8 cellular contexts compared by ENCODE assay signal in genomic region chr16:528111-529011, GRCh38. TPM values are rescaled to one million over a fixed set of nuclear protein-coding genes. Genes with fewer than 3 reads are reported as not detected.
DNase-seq lines count a peak whose midpoint lies in the region; ATAC-seq and TF ChIP-seq lines count a peak whose summit lies in the region.

No MANE protein-coding gene starts in this region.

- H3K4me3 ChIP-seq in A673 (ENCODE audit: low read depth, low read length, poor library complexity, severe bottlenecking) (peak overlapping the region; percentile 96), HUES48 (ENCODE audit: low read depth, low read length) (peak overlapping the region; percentile 93), WERI-Rb-1 (ENCODE audit: low read depth, low read length) (peak overlapping the region; percentile 78), aorta (ENCODE audit: low read length in 2 of 2) (peak overlapping the region; percentile 73 to 84)

- ATAC-seq in GM18867 (IDR thresholded peaks at IDR 0.05; ENCODE audit: unreplicated experiment) (peak; percentile 8), aorta (ENCODE audit: low FRiP score) (no peak)
- ATAC-seq in natural killer cell treated with Interleukin-12 subunit alpha and Interleukin-12 subunit beta and Interleukin-15 and Interleukin-18, amount 100 ng/mL, for 72 hours, result peak; percentile 1 to 15

- no peaks in the 10 kb centered on the region for H3K9me3 Mint-ChIP-seq in endothelial cell (ENCODE audit: unreplicated experiment)
- no peaks in the 10 kb centered on the region for H3K9me3 Mint-ChIP-seq in natural killer cell treated with Interleukin-12 subunit alpha and Interleukin-12 subunit beta and Interleukin-15 and Interleukin-18, amount 100 ng/mL, for 72 hours

- POLR2A ChIA-PET in A673 (lab: Charles Lee; ENCODE audit: low non-redundant PET), result no interaction called here

- H3K9me3 ChIP-seq in A673 (ENCODE audit: low read depth, low read length, poor library complexity, severe bottlenecking) (no peaks in the 10 kb centered on the region), HUES48 (ENCODE audit: control insufficient read depth, insufficient read depth, low read length) (no peaks in the 10 kb centered on the region), WERI-Rb-1 (ENCODE audit: severe bottlenecking) (no peaks in the 10 kb centered on the region), aorta (ENCODE audit: control insufficient read depth, low read length) (no peaks in the 10 kb centered on the region)

- peaks cover 20% of the 10 kb centered on the region for H3K27me3 Mint-ChIP-seq in endothelial cell (ENCODE audit: unreplicated experiment)
- no peaks in the 10 kb centered on the region for H3K27me3 Mint-ChIP-seq in natural killer cell treated with Interleukin-12 subunit alpha and Interleukin-12 subunit beta and Interleukin-15 and Interleukin-18, amount 100 ng/mL, for 72 hours

- WGBS in aorta, 2 donors, result 5 to 7% methylated on average over 34 to 55 of the region's 55 CpGs

- intact Hi-C loops in A673 (cut with micrococcal nuclease; ENCODE audit: unreplicated experiment), result loop anchor here (5.0 kb wide), 1 partner anchor 126 kb away; the partner anchor contains the start of gene DECR2
- intact Hi-C loops in aorta (cut with DNase I), result no loop called here

- CTCF ChIA-PET in A673 (lab: Charles Lee), result no interaction called here

- H3K4me1 ChIP-seq in A673 (ENCODE audit: insufficient read depth, low read length, poor library complexity, severe bottlenecking), result peaks cover 7% of the 10 kb centered on the region
- peaks cover 13% of the 10 kb centered on the region; the same call in 1 of the 2 replicates for H3K4me1 ChIP-seq in HUES48 (ENCODE audit: control insufficient read depth, insufficient read depth, low read length)
- H3K4me1 ChIP-seq in aorta (ENCODE audit: control insufficient read depth in 1 of 2, insufficient read depth in 2 of 2, low read length in 2 of 2), result no peaks in the 10 kb centered on the region

- H3K4me1 Mint-ChIP-seq in endothelial cell (ENCODE audit: unreplicated experiment), result peaks cover 13% of the 10 kb centered on the region
- peaks cover 21 to 34% of the 10 kb centered on the region in 2 donors for H3K4me1 Mint-ChIP-seq in natural killer cell treated with Interleukin-12 subunit alpha and Interleukin-12 subunit beta and Interleukin-15 and Interleukin-18, amount 100 ng/mL, for 72 hours (ENCODE audit: low read depth in 2 of 2)

- DNase-seq in A673 (ENCODE audit: low spot score) (peak; percentile 50), WERI-Rb-1 (peak; percentile 47), endothelial cell (ENCODE audit: low spot score) (no peak), aorta (no peak), mucosa of gallbladder (ENCODE audit: low spot score) (no peak)
- peak; percentile 66 for DNase-seq in natural killer cell treated with Interleukin-12 subunit alpha and Interleukin-12 subunit beta and Interleukin-15 and Interleukin-18, amount 100 ng/mL, for 72 hours (ENCODE audit: low spot score)

- H3K36me3 ChIP-seq in A673 (ENCODE audit: insufficient read depth, low read length, poor library complexity, severe bottlenecking) (peaks cover 4% of the 10 kb centered on the region), HUES48 (ENCODE audit: control insufficient read depth, insufficient read depth, low read length) (0 out of 2 replicates have a peak, but pooled peaks cover 4% of the 10 kb centered on the region), WERI-Rb-1 (peaks cover 18% of the 10 kb centered on the region), aorta (ENCODE audit: control insufficient read depth in 1 of 2, insufficient read depth in 2 of 2, low read length in 1 of 2) (no peaks in the 10 kb centered on the region)

- peak overlapping the region; percentile 69 for H3K9ac ChIP-seq in HUES48 (ENCODE audit: low read depth, low read length)

- H3K36me3 Mint-ChIP-seq in endothelial cell (ENCODE audit: low read depth, unreplicated experiment), result no peaks in the 10 kb centered on the region
- no peaks in the 10 kb centered on the region for H3K36me3 Mint-ChIP-seq in natural killer cell treated with Interleukin-12 subunit alpha and Interleukin-12 subunit beta and Interleukin-15 and Interleukin-18, amount 100 ng/mL, for 72 hours

- BruUV-seq in A673 (replicated peaks; lab: Mats Ljungman, UMichigan), result TSS peak; percentile 47

- H3K27ac ChIP-seq in A673 (ENCODE audit: low read depth, low read length, poor library complexity, severe bottlenecking) (peak overlapping the region; percentile 85), HUES48 (ENCODE audit: low read depth, low read length) (peak overlapping the region; percentile 12), WERI-Rb-1 (peak overlapping the region; percentile 78), aorta (ENCODE audit: low read depth in 1 of 2, low read length in 2 of 2) (no peak overlapping the region)

- TF ChIP-seq CTCF in A673 (conservative IDR thresholded peaks at IDR 0.05; ENCODE audit: low read depth, low read length), result no peak
- no peak for TF ChIP-seq CTCF in WERI-Rb-1 (IDR thresholded peaks at IDR 0.05; ENCODE audit: low read depth, low read length)
- TF ChIP-seq CTCF in endothelial cell (IDR thresholded peaks at IDR 0.05; ENCODE audit: unreplicated experiment), result no peak

- H3K27me3 ChIP-seq in A673 (replicated peaks; ENCODE audit: insufficient read depth, low read depth, low read length, poor library complexity) (no peaks in the 10 kb centered on the region), HUES48 (ENCODE audit: control insufficient read depth, insufficient read depth, low read length) (no peaks in the 10 kb centered on the region), WERI-Rb-1 (ENCODE audit: insufficient read depth, low read depth, severe bottlenecking) (no peaks in the 10 kb centered on the region), aorta (ENCODE audit: control insufficient read depth in 1 of 2, insufficient read depth in 2 of 2, low read length in 1 of 2) (no peaks in the 10 kb centered on the region)

- peak overlapping the region; percentile 89 for H3K4me3 Mint-ChIP-seq in endothelial cell (ENCODE audit: unreplicated experiment)
- H3K4me3 Mint-ChIP-seq in natural killer cell treated with Interleukin-12 subunit alpha and Interleukin-12 subunit beta and Interleukin-15 and Interleukin-18, amount 100 ng/mL, for 72 hours, result peak overlapping the region; percentile 96

- H3K27ac Mint-ChIP-seq in endothelial cell (ENCODE audit: unreplicated experiment), result peak overlapping the region; percentile 64
- peak overlapping the region; percentile 93 to 94 for H3K27ac Mint-ChIP-seq in natural killer cell treated with Interleukin-12 subunit alpha and Interleukin-12 subunit beta and Interleukin-15 and Interleukin-18, amount 100 ng/mL, for 72 hours

RNA-seq across cellular contexts. Expression of gene CAPN15, which starts 0.8 kb away (rescaled TPM):
- total RNA-seq in A673 (2021), result 77.7 and 91.2 TPM in 2 replicates
- 49.0 TPM for total RNA-seq in endothelial cell (ENCODE audit: unreplicated experiment)
- 100 to 1,000 TPM; 139 to 201 TPM for total RNA-seq in natural killer cell treated with Interleukin-12 subunit alpha and Interleukin-12 subunit beta and Interleukin-15 and Interleukin-18, amount 100 ng/mL, for 72 hours
- 10 to 100 TPM; 27.9 to 33.9 TPM for total RNA-seq in aorta
- 10 to 100 TPM; 15.3 to 24.1 TPM for polyA plus RNA-seq in aorta
- 75.4 TPM for total RNA-seq in mucosa of gallbladder

RNA-seq across cellular contexts. Expression of gene PRR35, which starts 31.8 kb away (rescaled TPM):
- total RNA-seq in A673 (2021) (0.13 TPM in 1 of 2 replicates, not detected in the other), endothelial cell (ENCODE audit: unreplicated experiment) (not detected), aorta (not detected), mucosa of gallbladder (not detected)
- under 1 TPM; 0.12 to 0.64 TPM for total RNA-seq in natural killer cell treated with Interleukin-12 subunit alpha and Interleukin-12 subunit beta and Interleukin-15 and Interleukin-18, amount 100 ng/mL, for 72 hours
- polyA plus RNA-seq in aorta, result under 1 TPM in 1 of 2 donors, not detected in 1; 0.05 TPM

RNA-seq across cellular contexts. Expression of gene NHLRC4, which starts 38.4 kb away (rescaled TPM):
- 0.21 and 0.52 TPM in 2 replicates for total RNA-seq in A673 (2021)
- total RNA-seq in endothelial cell (ENCODE audit: unreplicated experiment), result 0.69 TPM
- under 1 TPM; 0.33 to 0.48 TPM for total RNA-seq in natural killer cell treated with Interleukin-12 subunit alpha and Interleukin-12 subunit beta and Interleukin-15 and Interleukin-18, amount 100 ng/mL, for 72 hours
- total RNA-seq in aorta, result 1 to 10 TPM in 1 of 2 donors, under 1 TPM in 1; 0.52 to 2.2 TPM
- polyA plus RNA-seq in aorta, result 1 to 10 TPM in 1 of 2 donors, under 1 TPM in 1; 0.25 to 2.6 TPM
- 1.2 TPM for total RNA-seq in mucosa of gallbladder

RNA-seq across cellular contexts. Expression of gene PIGQ, which starts 41.4 kb away (rescaled TPM):
- total RNA-seq in A673 (2021), result 59.4 and 65.7 TPM in 2 replicates
- total RNA-seq in endothelial cell (ENCODE audit: unreplicated experiment), result 38.4 TPM
- 10 to 100 TPM; 27.6 to 60.9 TPM for total RNA-seq in natural killer cell treated with Interleukin-12 subunit alpha and Interleukin-12 subunit beta and Interleukin-15 and Interleukin-18, amount 100 ng/mL, for 72 hours
- 10 to 100 TPM; 25.8 to 38.5 TPM for total RNA-seq in aorta
- polyA plus RNA-seq in aorta, result 10 to 100 TPM; 10.8 to 92.2 TPM
- total RNA-seq in mucosa of gallbladder, result 117 TPM

Comparison
In these comparisons a context has a peak if more than half of its experiments do, and no peak if none do; other contexts are left out.
1. DNase-seq: peak in A673 (single experiment), WERI-Rb-1 (single experiment) and natural killer cell treated with Interleukin-12 subunit alpha and Interleukin-12 subunit beta and Interleukin-15 and Interleukin-18, amount 100 ng/mL, for 72 hours (single experiment); none in endothelial cell (single experiment), aorta (0 of 2) and mucosa of gallbladder (single experiment).
2. H3K27ac ChIP-seq: peak in A673 (single experiment), HUES48 (single experiment) and WERI-Rb-1 (single experiment); none in aorta (0 of 2).
3. Peak in every context shown above with its lines, with median percentiles within 50 percentile points of each other: H3K4me3 ChIP-seq.